Comparison of ENCODE assay signal across 8 cellular contexts in the genomic region with DNA sequence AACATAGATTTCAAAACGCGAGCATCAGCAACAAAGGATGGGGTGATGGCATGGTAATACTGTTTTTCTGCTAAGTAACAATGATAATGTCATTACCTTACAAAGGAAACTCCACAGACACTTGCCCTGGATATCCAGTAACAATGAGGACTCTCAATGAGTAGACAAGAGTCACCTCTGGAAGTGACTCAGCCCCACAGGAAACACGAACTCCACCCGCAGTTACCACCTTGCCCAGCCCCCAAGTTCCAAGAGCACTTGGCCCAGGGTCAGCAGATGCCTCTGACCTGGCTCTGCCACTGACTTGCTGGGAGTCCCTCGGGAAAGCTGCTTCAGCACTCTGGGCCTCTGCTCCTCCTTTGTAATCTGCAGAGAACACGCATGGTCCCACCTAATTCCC.
DNase-seq lines count a peak whose midpoint lies in the region; ATAC-seq and TF ChIP-seq lines count a peak whose summit lies in the region.

No MANE protein-coding gene starts in this region.

- peak; percentile 81 for ATAC-seq in activated CD4-positive, CD25-positive, alpha-beta regulatory T cell treated with anti-CD3 and anti-CD28 coated beads, Interleukin-2, amount 50 U/mL, for 24 hours
- ATAC-seq in GM19463 (IDR thresholded peaks at IDR 0.05; ENCODE audit: unreplicated experiment): no peak

- in situ Hi-C loops in mammary epithelial cell (cut with MboI; ENCODE audit: low sequenced_read_pairs in 2 of 2): no loop called here

- H3K9me3 ChIP-seq in mammary epithelial cell (replicated peaks; ENCODE audit: insufficient read depth, low read length): peaks cover 2% of the 10 kb centered on the region
- H3K9me3 ChIP-seq in SJCRH30 (replicated peaks): no peaks in the 10 kb centered on the region

- intact Hi-C loops in mammary epithelial cell (cut with micrococcal nuclease): no loop called here

- no peak overlapping the region for H3K9ac ChIP-seq in mammary epithelial cell (ENCODE audit: insufficient read depth, low read length)

- dilution Hi-C loops in mammary epithelial cell (cut with HindIII; ENCODE audit: low sequenced_read_pairs): no loop called here

- H3K4me3 ChIP-seq in GM12865 (ENCODE audit: low read depth, low read length) (no peak overlapping the region), mammary epithelial cell (replicated peaks in 1 of 3; ENCODE audit: insufficient read depth in 1 of 3, low read depth in 2 of 3, low read length in 3 of 3) (no peak overlapping the region), SJCRH30 (no peak overlapping the region)

- TF ChIP-seq CTCF in GM12865 (IDR thresholded peaks at IDR 0.05; ENCODE audit: insufficient read depth, low read depth, low read length, missing control alignments) (no peak), mammary epithelial cell (conservative IDR thresholded peaks at IDR 0.05 in 1 of 2, IDR thresholded peaks at IDR 0.05 in 1 of 2; ENCODE audit: extremely low read depth in 1 of 2, insufficient read depth in 1 of 2, low read depth in 1 of 2, low read length in 2 of 2) (no peak)

- peak overlapping the region; percentile 71 for H3K27ac ChIP-seq in mammary epithelial cell (ENCODE audit: insufficient read depth, low read depth, low read length)
- no peak overlapping the region for H3K27ac ChIP-seq in SJCRH30

- H3K36me3 ChIP-seq in mammary epithelial cell (ENCODE audit: insufficient read depth, low read length): no peaks in the 10 kb centered on the region
- no peaks in the 10 kb centered on the region; the same call in 1 of the 2 replicates for H3K36me3 ChIP-seq in SJCRH30

- no peaks in the 10 kb centered on the region for H4K20me1 ChIP-seq in mammary epithelial cell (ENCODE audit: insufficient read depth, low read length)

- no TSS peak for BruUV-seq in mammary epithelial cell (replicated peaks; lab: Mats Ljungman, UMichigan)

- H3K79me2 ChIP-seq in mammary epithelial cell (ENCODE audit: insufficient read depth, low read length): peaks cover 71% of the 10 kb centered on the region

- H3K4me1 ChIP-seq in mammary epithelial cell (ENCODE audit: insufficient read depth, low read length) (peaks cover 42% of the 10 kb centered on the region), SJCRH30 (no peaks in the 10 kb centered on the region)

- H3K4me2 ChIP-seq in mammary epithelial cell (ENCODE audit: insufficient read depth, low read depth, low read length): peak overlapping the region; percentile 22

- peak; percentile 19 for DNase-seq in GM12865 (ENCODE audit: low read depth)
- peak; percentile 76 for DNase-seq in mammary epithelial cell
- DNase-seq in stimulated activated CD4-positive, alpha-beta T cell treated with anti-CD3 and anti-CD28 coated beads, Interleukin-1b, Interleukin-23, amount 100 ng/mL, for 48 hours: peak; percentile 54
- no peak for DNase-seq in AG20443 (ENCODE audit: low spot score)
- DNase-seq in NCI-H1417 treated with DMSO at 0.1 percent for 48 hours (lab: John Stamatoyannopoulos, UW): no peak
- DNase-seq in SJCRH30: no peak

- WGBS in mammary epithelial cell (ENCODE audit: low coverage, missing lambda C conversion rate): 41% methylated on average over 6 of the region's 6 CpGs

- CTCF ChIA-PET in mammary epithelial cell (lab: Charles Lee; ENCODE audit: low non-redundant PET): no interaction called here

- no peak overlapping the region for H2AFZ ChIP-seq in mammary epithelial cell (ENCODE audit: low read depth, low read length)

- H3K27me3 ChIP-seq in mammary epithelial cell (ENCODE audit: insufficient read depth, low read length) (no peaks in the 10 kb centered on the region), SJCRH30 (no peaks in the 10 kb centered on the region)

Comparison
In these comparisons a context has a peak if more than half of its experiments do, and no peak if none do; other contexts are left out.
1. DNase-seq: peak in GM12865 (single experiment), mammary epithelial cell (single experiment) and stimulated activated CD4-positive, alpha-beta T cell treated with anti-CD3 and anti-CD28 coated beads, Interleukin-1b, Interleukin-23, amount 100 ng/mL, for 48 hours (single experiment); none in AG20443 (single experiment), NCI-H1417 treated with DMSO at 0.1 percent for 48 hours (single experiment) and SJCRH30 (0 of 2).